ENCODE assay signal across 38 cellular contexts in genomic region chr1:92076363-92076762, GRCh38. TPM values are rescaled to one million over a fixed set of nuclear protein-coding genes. Genes with fewer than 3 reads are reported as not detected.
"Had no signal": no experiment of that assay in that cellular context is flagged by ENCODE, and none has a peak within 500 bp of the region (broad histone marks: within the 10 kb centered on the region; RNA-seq: fewer than 3 reads in every experiment).

No MANE protein-coding gene starts in this region.

- H3K36me3 ChIP-seq: MG63 had no signal

- DNase-seq: Karpas-422, Kasumi-1, MG63, MM.1S, MV-4-11, NCI-H1048, NCI-H1092, NCI-H1092 treated with DMSO at 0.1 percent for 48 hours, NCI-H1105, NCI-H1105 treated with DMSO at 0.1 percent for 48 hours, NCI-H1417, NCI-H1417 treated with DMSO at 0.1 percent for 48 hours, NCI-H1436, NCI-H1436 treated with DMSO at 0.1 percent for 48 hours, NCI-H146, NCI-H1694, NCI-H1694 treated with DMSO at 0.1 percent for 48 hours, NCI-H187, NCI-H187 treated with DMSO at 0.1 percent for 48 hours, NCI-H1930, NCI-H2029, NCI-H2029 treated with DMSO at 0.1 percent for 48 hours, NCI-H2081, NCI-H2081 treated with DMSO at 0.1 percent for 48 hours, NCI-H2107, NCI-H2171, NCI-H2171 treated with DMSO at 0.1 percent for 48 hours, NCI-H2227 treated with DMSO at 0.1 percent for 48 hours, NCI-H226, NCI-H345, NCI-H446, NCI-H446 treated with DMSO at 0.1 percent for 48 hours, NCI-H510A, NCI-H510A treated with DMSO at 0.1 percent for 48 hours had no signal

- H3K9me3 ChIP-seq: MG63 had no signal

- H3K27me3 ChIP-seq: MG63 had no signal

- H3K4me3 ChIP-seq: MG63 had no signal

RNA-seq across cellular contexts. Expression of gene SETSIP, which starts 1.2 kb away (rescaled TPM):
- total RNA-seq: LHCN-M2, M059J, MCF 10A had no signal

RNA-seq across cellular contexts. Expression of gene EPHX4, which starts 46.6 kb away (rescaled TPM):
- total RNA-seq: NCI-H460 had no signal
